10 cellular contexts compared by ENCODE assay signal in genomic region chr2:32427672-32428622, GRCh38.
DNase-seq lines count a peak whose midpoint lies in the region; ATAC-seq and TF ChIP-seq lines count a peak whose summit lies in the region.
"Had no signal": no experiment of that assay in that cellular context is flagged by ENCODE, and none has a peak within 500 bp of the region (broad histone marks: within the 10 kb centered on the region; RNA-seq: fewer than 3 reads in every experiment).

No MANE protein-coding gene starts in this region.

- no peaks in the 10 kb centered on the region for H3K27me3 Mint-ChIP-seq in CD4-positive, CD25-positive, alpha-beta regulatory T cell

- WGBS in right lobe of liver (ENCODE audit: insufficient coverage, low coverage, low lambda C conversion rate, missing lambda C conversion rate), result 30% methylated on average over 6 of the region's 6 CpGs

- H3K36me3 Mint-ChIP-seq in CD4-positive, CD25-positive, alpha-beta regulatory T cell, result peaks cover 27% of the 10 kb centered on the region

- POLR2A ChIA-PET in Panc1 (lab: Charles Lee), result interaction anchor here (0.6 kb wide), 2 partner anchors 39 to 1958 kb away, joined by 5 to 13 read pairs; no protein-coding TSS in a partner anchor

- peak overlapping the region in 2 of 3 donors; percentile 0 to 5 for H3K27ac Mint-ChIP-seq in CD4-positive, CD25-positive, alpha-beta regulatory T cell

- H3K9me3 ChIP-seq in CD4-positive, CD25-positive, alpha-beta regulatory T cell (ENCODE audit: control insufficient read depth in 2 of 2, low read length in 2 of 2), result no peaks in the 10 kb centered on the region
- H3K9me3 ChIP-seq in Panc1 (ENCODE audit: control insufficient read depth, insufficient read depth, low read depth, low read length) (no peaks in the 10 kb centered on the region), right lobe of liver (no peaks in the 10 kb centered on the region)

- H3K4me3 ChIP-seq in CD4-positive, CD25-positive, alpha-beta regulatory T cell (ENCODE audit: low read depth, low read length), result peak overlapping the region; percentile 4
- H3K4me3 ChIP-seq in Panc1 (ENCODE audit: low read depth in 2 of 2, low read length in 2 of 2), result no peak overlapping the region
- no peak overlapping the region for H3K4me3 ChIP-seq in right lobe of liver

- H3K4me1 Mint-ChIP-seq in CD4-positive, CD25-positive, alpha-beta regulatory T cell, result peaks cover 44 to 53% (median 49%) of the 10 kb centered on the region in 4 donors

- H3K4me3 Mint-ChIP-seq in CD4-positive, CD25-positive, alpha-beta regulatory T cell, result peak overlapping the region in 1 of 4 donors; percentile 32

- CTCF ChIA-PET in Panc1 (lab: Charles Lee), result no interaction called here

- ATAC-seq in CD4-positive, CD25-positive, alpha-beta regulatory T cell (ENCODE audit: low read depth in 2 of 2), result no peak
- ATAC-seq in Panc1 (peak; percentile 75), right lobe of liver (peak; percentile 95 to 98 (median 97)), HG03025 (IDR thresholded peaks at IDR 0.05; ENCODE audit: low FRiP score, unreplicated experiment) (no peak), HG03159 (IDR thresholded peaks at IDR 0.05; ENCODE audit: unreplicated experiment) (no peak)

- no TSS peak for BruUV-seq in Panc1 (replicated peaks; lab: Mats Ljungman, UMichigan)

- TF ChIP-seq CTCF in Panc1 (IDR thresholded peaks at IDR 0.05) (no peak), right lobe of liver (IDR thresholded peaks at IDR 0.05) (no peak)

- no peaks in the 10 kb centered on the region for H3K9me3 Mint-ChIP-seq in CD4-positive, CD25-positive, alpha-beta regulatory T cell

- in situ Hi-C loops in Panc1 (cut with HindIII; ENCODE audit: low pct_unique_long_range_greater_than_20kb, low sequenced_read_pairs), result no loop called here

- intact Hi-C loops in Panc1 (cut with micrococcal nuclease; ENCODE audit: unreplicated experiment) (no loop called here), right lobe of liver (cut with DNase I) (no loop called here)

- H3K27ac ChIP-seq in CD4-positive, CD25-positive, alpha-beta regulatory T cell (ENCODE audit: insufficient read depth, low read length, poor library complexity, severe bottlenecking), result no peak overlapping the region
- H3K27ac ChIP-seq in Panc1 (ENCODE audit: low read length) (no peak overlapping the region), right lobe of liver (peak overlapping the region; percentile 53 to 72 (median 67))
- H3K27ac ChIP-seq: parathyroid adenoma had no signal

- H3K36me3 ChIP-seq in CD4-positive, CD25-positive, alpha-beta regulatory T cell (ENCODE audit: control insufficient read depth, insufficient read depth, low read length), result peaks cover 25% of the 10 kb centered on the region
- H3K36me3 ChIP-seq in Panc1 (ENCODE audit: control insufficient read depth, insufficient read depth, low read length), result no peaks in the 10 kb centered on the region
- H3K36me3 ChIP-seq in right lobe of liver, result peaks cover 0 to 12% (median 0%) of the 10 kb centered on the region in 4 donors

- no peaks in the 10 kb centered on the region for H3K27me3 ChIP-seq in CD4-positive, CD25-positive, alpha-beta regulatory T cell (ENCODE audit: control insufficient read depth, insufficient read depth, low read length)
- no peaks in the 10 kb centered on the region for H3K27me3 ChIP-seq in Panc1 (ENCODE audit: control insufficient read depth, insufficient read depth, low read length)
- H3K27me3 ChIP-seq in right lobe of liver, result no peaks in the 10 kb centered on the region

- DNase-seq in CD4-positive, CD25-positive, alpha-beta regulatory T cell, result no peak
- DNase-seq in M059J (ENCODE audit: low read depth), result peak; percentile 15
- no peak for DNase-seq in Panc1 (ENCODE audit: low read depth, low spot score)
- DNase-seq in right lobe of liver, result no peak
- no peak for DNase-seq in SIG-M5 (lab: John Stamatoyannopoulos, UW)
- no peak for DNase-seq in NCI-H1436 treated with DMSO at 0.1 percent for 48 hours (lab: John Stamatoyannopoulos, UW)
- DNase-seq: Calu3 had no signal

- no peaks in the 10 kb centered on the region for H3K4me1 ChIP-seq in CD4-positive, CD25-positive, alpha-beta regulatory T cell (ENCODE audit: control insufficient read depth, insufficient read depth, low read length, poor library complexity, severe bottlenecking)
- H3K4me1 ChIP-seq in Panc1 (ENCODE audit: control insufficient read depth, insufficient read depth, low read length) (peaks cover 19% of the 10 kb centered on the region), right lobe of liver (peaks cover 0 to 26% (median 4%) of the 10 kb centered on the region in 4 donors)

- no peak for TF ChIP-seq POLR2A in right lobe of liver (IDR thresholded peaks at IDR 0.05)

Comparison
In these comparisons a context has a peak if more than half of its experiments do, and no peak if none do; other contexts are left out.
1. ATAC-seq: peak in Panc1 (single experiment) and right lobe of liver (4 of 4); none in CD4-positive, CD25-positive, alpha-beta regulatory T cell (0 of 2), HG03025 (single experiment) and HG03159 (single experiment).
2. H3K27ac ChIP-seq: peak in right lobe of liver (3 of 3); none in CD4-positive, CD25-positive, alpha-beta regulatory T cell (single experiment) and Panc1 (single experiment).